1 cellular context compared by ENCODE assay signal in genomic region chr17:50414808-50415207, GRCh38.
TF ChIP-seq lines count a peak whose summit lies in the region.

No MANE protein-coding gene starts in this region.

TF ChIP-seq in HepG2, 621 proteins besides CTCF, POLR2A, EP300 and RAD21:
- TF ChIP-seq TEAD3 (CRISPR knock-in tag; optimal IDR thresholded peaks at IDR 0.05; ENCODE audit: borderline replicate concordance): no peak
- TF ChIP-seq REPIN1 (CRISPR knock-in tag; IDR thresholded peaks at IDR 0.05; ENCODE audit: borderline replicate concordance, low read depth): no peak
- no peak for TF ChIP-seq EEA1 (CRISPR knock-in tag; IDR thresholded peaks at IDR 0.05; ENCODE audit: borderline replicate concordance)
- no peak for TF ChIP-seq TBX2 (CRISPR knock-in tag; IDR thresholded peaks at IDR 0.05; ENCODE audit: borderline replicate concordance)
- TF ChIP-seq ZNF530 (CRISPR knock-in tag; IDR thresholded peaks at IDR 0.05; ENCODE audit: low read depth): no peak
- TF ChIP-seq, protein P1, sequence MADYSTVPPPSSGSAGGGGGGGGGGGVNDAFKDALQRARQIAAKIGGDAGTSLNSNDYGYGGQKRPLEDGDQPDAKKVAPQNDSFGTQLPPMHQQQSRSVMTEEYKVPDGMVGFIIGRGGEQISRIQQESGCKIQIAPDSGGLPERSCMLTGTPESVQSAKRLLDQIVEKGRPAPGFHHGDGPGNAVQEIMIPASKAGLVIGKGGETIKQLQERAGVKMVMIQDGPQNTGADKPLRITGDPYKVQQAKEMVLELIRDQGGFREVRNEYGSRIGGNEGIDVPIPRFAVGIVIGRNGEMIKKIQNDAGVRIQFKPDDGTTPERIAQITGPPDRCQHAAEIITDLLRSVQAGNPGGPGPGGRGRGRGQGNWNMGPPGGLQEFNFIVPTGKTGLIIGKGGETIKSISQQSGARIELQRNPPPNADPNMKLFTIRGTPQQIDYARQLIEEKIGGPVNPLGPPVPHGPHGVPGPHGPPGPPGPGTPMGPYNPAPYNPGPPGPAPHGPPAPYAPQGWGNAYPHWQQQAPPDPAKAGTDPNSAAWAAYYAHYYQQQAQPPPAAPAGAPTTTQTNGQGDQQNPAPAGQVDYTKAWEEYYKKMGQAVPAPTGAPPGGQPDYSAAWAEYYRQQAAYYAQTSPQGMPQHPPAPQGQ (CRISPR knock-in tag; IDR thresholded peaks at IDR 0.05; ENCODE audit: borderline replicate concordance): no peak
- TF ChIP-seq, protein P2, sequence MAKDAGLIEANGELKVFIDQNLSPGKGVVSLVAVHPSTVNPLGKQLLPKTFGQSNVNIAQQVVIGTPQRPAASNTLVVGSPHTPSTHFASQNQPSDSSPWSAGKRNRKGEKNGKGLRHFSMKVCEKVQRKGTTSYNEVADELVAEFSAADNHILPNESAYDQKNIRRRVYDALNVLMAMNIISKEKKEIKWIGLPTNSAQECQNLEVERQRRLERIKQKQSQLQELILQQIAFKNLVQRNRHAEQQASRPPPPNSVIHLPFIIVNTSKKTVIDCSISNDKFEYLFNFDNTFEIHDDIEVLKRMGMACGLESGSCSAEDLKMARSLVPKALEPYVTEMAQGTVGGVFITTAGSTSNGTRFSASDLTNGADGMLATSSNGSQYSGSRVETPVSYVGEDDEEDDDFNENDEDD (CRISPR knock-in tag; IDR thresholded peaks at IDR 0.05; ENCODE audit: borderline replicate concordance): no peak
- TF ChIP-seq DNMT3B (CRISPR knock-in tag; conservative IDR thresholded peaks at IDR 0.05): no peak
- no peak for TF ChIP-seq ZNF18 (CRISPR knock-in tag; IDR thresholded peaks at IDR 0.05; ENCODE audit: insufficient replicate concordance)
